In genomic region chr14:101226603-101227425, GRCh38 we compare ENCODE assay signal across 1 cellular context.
TF ChIP-seq lines count a peak whose summit lies in the region.

No MANE protein-coding gene starts in this region.

TF ChIP-seq in HepG2, 621 proteins besides CTCF, POLR2A, EP300 and RAD21 (continued from another document and continues in another):
- no peak for TF ChIP-seq PREB (CRISPR knock-in tag; IDR thresholded peaks at IDR 0.05)
- TF ChIP-seq FOXO1 (CRISPR knock-in tag; IDR thresholded peaks at IDR 0.05), result peak; percentile 87; the same call in 1 of the 2 replicates
- TF ChIP-seq, protein P1, sequence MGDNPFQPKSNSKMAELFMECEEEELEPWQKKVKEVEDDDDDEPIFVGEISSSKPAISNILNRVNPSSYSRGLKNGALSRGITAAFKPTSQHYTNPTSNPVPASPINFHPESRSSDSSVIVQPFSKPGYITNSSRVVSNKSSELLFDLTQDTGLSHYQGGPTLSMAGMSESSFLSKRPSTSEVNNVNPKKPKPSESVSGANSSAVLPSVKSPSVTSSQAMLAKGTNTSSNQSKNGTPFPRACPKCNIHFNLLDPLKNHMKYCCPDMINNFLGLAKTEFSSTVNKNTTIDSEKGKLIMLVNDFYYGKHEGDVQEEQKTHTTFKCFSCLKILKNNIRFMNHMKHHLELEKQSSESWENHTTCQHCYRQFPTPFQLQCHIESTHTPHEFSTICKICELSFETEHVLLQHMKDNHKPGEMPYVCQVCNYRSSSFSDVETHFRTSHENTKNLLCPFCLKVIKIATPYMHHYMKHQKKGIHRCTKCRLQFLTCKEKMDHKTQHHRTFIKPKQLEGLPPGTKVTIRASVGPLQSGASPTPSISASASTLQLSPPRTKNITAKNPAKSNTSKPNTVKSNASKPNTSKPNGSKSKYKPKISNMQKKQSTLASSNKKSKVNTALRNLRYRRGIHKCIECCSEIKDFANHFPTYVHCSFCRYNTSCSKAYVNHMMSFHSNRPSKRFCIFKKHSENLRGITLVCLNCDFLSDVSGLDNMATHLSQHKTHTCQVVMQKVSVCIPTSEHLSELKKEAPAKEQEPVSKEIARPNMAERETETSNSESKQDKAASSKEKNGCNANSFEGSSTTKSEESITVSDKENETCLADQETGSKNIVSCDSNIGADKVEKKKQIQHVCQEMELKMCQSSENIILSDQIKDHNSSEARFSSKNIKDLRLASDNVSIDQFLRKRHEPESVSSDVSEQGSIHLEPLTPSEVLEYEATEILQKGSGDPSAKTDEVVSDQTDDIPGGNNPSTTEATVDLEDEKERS (CRISPR knock-in tag; IDR thresholded peaks at IDR 0.05), result peak; percentile 84; the same call in 1 of the 2 replicates
- TF ChIP-seq, protein P2, sequence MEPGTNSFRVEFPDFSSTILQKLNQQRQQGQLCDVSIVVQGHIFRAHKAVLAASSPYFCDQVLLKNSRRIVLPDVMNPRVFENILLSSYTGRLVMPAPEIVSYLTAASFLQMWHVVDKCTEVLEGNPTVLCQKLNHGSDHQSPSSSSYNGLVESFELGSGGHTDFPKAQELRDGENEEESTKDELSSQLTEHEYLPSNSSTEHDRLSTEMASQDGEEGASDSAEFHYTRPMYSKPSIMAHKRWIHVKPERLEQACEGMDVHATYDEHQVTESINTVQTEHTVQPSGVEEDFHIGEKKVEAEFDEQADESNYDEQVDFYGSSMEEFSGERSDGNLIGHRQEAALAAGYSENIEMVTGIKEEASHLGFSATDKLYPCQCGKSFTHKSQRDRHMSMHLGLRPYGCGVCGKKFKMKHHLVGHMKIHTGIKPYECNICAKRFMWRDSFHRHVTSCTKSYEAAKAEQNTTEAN (CRISPR knock-in tag; conservative IDR thresholded peaks at IDR 0.05), result 0 out of 2 replicates have a peak, but pooled peaks have one; percentile 38
- TF ChIP-seq PHF20 (CRISPR knock-in tag; IDR thresholded peaks at IDR 0.05), result no peak
- TF ChIP-seq BCL6 (CRISPR knock-in tag; IDR thresholded peaks at IDR 0.05), result peak; percentile 100
- TF ChIP-seq SNAI1 (CRISPR knock-in tag; IDR thresholded peaks at IDR 0.05; ENCODE audit: borderline replicate concordance), result no peak
- TF ChIP-seq ZMYM2 (CRISPR knock-in tag; IDR thresholded peaks at IDR 0.05), result peak; percentile 51; the same call in 1 of the 2 replicates
- no peak; the same call in 1 of the 2 replicates for TF ChIP-seq ZNF691 (CRISPR knock-in tag; IDR thresholded peaks at IDR 0.05; ENCODE audit: borderline replicate concordance, low read depth)
- no peak for TF ChIP-seq ZNF879 (CRISPR knock-in tag; IDR thresholded peaks at IDR 0.05)
- TF ChIP-seq DNMT1 (CRISPR knock-in tag; IDR thresholded peaks at IDR 0.05), result no peak
- TF ChIP-seq, protein P3, sequence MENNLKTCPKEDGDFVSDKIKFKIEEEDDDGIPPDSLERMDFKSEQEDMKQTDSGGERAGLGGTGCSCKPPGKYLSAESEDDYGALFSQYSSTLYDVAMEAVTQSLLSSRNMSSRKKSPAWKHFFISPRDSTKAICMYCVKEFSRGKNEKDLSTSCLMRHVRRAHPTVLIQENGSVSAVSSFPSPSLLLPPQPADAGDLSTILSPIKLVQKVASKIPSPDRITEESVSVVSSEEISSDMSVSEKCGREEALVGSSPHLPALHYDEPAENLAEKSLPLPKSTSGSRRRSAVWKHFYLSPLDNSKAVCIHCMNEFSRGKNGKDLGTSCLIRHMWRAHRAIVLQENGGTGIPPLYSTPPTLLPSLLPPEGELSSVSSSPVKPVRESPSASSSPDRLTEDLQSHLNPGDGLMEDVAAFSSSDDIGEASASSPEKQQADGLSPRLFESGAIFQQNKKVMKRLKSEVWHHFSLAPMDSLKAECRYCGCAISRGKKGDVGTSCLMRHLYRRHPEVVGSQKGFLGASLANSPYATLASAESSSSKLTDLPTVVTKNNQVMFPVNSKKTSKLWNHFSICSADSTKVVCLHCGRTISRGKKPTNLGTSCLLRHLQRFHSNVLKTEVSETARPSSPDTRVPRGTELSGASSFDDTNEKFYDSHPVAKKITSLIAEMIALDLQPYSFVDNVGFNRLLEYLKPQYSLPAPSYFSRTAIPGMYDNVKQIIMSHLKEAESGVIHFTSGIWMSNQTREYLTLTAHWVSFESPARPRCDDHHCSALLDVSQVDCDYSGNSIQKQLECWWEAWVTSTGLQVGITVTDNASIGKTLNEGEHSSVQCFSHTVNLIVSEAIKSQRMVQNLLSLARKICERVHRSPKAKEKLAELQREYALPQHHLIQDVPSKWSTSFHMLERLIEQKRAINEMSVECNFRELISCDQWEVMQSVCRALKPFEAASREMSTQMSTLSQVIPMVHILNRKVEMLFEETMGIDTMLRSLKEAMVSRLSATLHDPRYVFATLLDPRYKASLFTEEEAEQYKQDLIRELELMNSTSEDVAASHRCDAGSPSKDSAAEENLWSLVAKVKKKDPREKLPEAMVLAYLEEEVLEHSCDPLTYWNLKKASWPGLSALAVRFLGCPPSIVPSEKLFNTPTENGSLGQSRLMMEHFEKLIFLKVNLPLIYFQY (CRISPR knock-in tag; IDR thresholded peaks at IDR 0.05; ENCODE audit: borderline replicate concordance), result peak; percentile 74; the same call in 1 of the 2 replicates
- TF ChIP-seq ZNF710 (CRISPR knock-in tag; IDR thresholded peaks at IDR 0.05; ENCODE audit: borderline replicate concordance), result peak; percentile 86; the same call in 1 of the 2 replicates
- TF ChIP-seq ZNF567 (CRISPR knock-in tag; IDR thresholded peaks at IDR 0.05; ENCODE audit: borderline replicate concordance), result no peak
- no peak for TF ChIP-seq ZNF768 (CRISPR knock-in tag; IDR thresholded peaks at IDR 0.05)
- 0 out of 2 replicates have a peak, but pooled peaks have one; percentile 21 for TF ChIP-seq ZNF629 (CRISPR knock-in tag; conservative IDR thresholded peaks at IDR 0.05)
- TF ChIP-seq, protein P4, sequence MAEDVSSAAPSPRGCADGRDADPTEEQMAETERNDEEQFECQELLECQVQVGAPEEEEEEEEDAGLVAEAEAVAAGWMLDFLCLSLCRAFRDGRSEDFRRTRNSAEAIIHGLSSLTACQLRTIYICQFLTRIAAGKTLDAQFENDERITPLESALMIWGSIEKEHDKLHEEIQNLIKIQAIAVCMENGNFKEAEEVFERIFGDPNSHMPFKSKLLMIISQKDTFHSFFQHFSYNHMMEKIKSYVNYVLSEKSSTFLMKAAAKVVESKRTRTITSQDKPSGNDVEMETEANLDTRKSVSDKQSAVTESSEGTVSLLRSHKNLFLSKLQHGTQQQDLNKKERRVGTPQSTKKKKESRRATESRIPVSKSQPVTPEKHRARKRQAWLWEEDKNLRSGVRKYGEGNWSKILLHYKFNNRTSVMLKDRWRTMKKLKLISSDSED (CRISPR knock-in tag; IDR thresholded peaks at IDR 0.05), result no peak
- no peak for TF ChIP-seq ZKSCAN1 (IDR thresholded peaks at IDR 0.05; ENCODE audit: low read length)
- TF ChIP-seq FOXP1 (IDR thresholded peaks at IDR 0.05), result no peak
- TF ChIP-seq FOXP1 (CRISPR knock-in tag; IDR thresholded peaks at IDR 0.05), result peak; percentile 71; the same call in 1 of the 2 replicates
- no peak for TF ChIP-seq ZNF773 (CRISPR knock-in tag; IDR thresholded peaks at IDR 0.05; ENCODE audit: borderline replicate concordance)
- TF ChIP-seq ZUFSP (CRISPR knock-in tag; IDR thresholded peaks at IDR 0.05; ENCODE audit: borderline replicate concordance), result no peak
- TF ChIP-seq SIX1 (CRISPR knock-in tag; IDR thresholded peaks at IDR 0.05; ENCODE audit: borderline replicate concordance), result no peak
- TF ChIP-seq ZNF772 (CRISPR knock-in tag; IDR thresholded peaks at IDR 0.05), result 0 out of 2 replicates have a peak, but pooled peaks have one; percentile 58
- TF ChIP-seq, protein P5, sequence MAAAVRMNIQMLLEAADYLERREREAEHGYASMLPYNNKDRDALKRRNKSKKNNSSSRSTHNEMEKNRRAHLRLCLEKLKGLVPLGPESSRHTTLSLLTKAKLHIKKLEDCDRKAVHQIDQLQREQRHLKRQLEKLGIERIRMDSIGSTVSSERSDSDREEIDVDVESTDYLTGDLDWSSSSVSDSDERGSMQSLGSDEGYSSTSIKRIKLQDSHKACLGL (CRISPR knock-in tag; IDR thresholded peaks at IDR 0.05), result peak; percentile 60; the same call in 1 of the 2 replicates
- no peak for TF ChIP-seq MYNN (CRISPR knock-in tag; IDR thresholded peaks at IDR 0.05; ENCODE audit: low read depth)
- TF ChIP-seq, protein P6, sequence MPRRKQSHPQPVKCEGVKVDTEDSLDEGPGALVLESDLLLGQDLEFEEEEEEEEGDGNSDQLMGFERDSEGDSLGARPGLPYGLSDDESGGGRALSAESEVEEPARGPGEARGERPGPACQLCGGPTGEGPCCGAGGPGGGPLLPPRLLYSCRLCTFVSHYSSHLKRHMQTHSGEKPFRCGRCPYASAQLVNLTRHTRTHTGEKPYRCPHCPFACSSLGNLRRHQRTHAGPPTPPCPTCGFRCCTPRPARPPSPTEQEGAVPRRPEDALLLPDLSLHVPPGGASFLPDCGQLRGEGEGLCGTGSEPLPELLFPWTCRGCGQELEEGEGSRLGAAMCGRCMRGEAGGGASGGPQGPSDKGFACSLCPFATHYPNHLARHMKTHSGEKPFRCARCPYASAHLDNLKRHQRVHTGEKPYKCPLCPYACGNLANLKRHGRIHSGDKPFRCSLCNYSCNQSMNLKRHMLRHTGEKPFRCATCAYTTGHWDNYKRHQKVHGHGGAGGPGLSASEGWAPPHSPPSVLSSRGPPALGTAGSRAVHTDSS (CRISPR knock-in tag; conservative IDR thresholded peaks at IDR 0.05), result no peak
- TF ChIP-seq CEBPZ (IDR thresholded peaks at IDR 0.05; ENCODE audit: low read length), result no peak
- TF ChIP-seq ZNF615 (CRISPR knock-in tag; IDR thresholded peaks at IDR 0.05; ENCODE audit: borderline replicate concordance), result no peak
- TF ChIP-seq FOXA1 (IDR thresholded peaks at IDR 0.05), result no peak
- TF ChIP-seq FOXA1 (CRISPR knock-in tag; IDR thresholded peaks at IDR 0.05), result peak; percentile 93
- no peak for TF ChIP-seq CBX2 (IDR thresholded peaks at IDR 0.05; ENCODE audit: low read depth, low read length)
- TF ChIP-seq CBX2 (CRISPR knock-in tag; IDR thresholded peaks at IDR 0.05; ENCODE audit: low read depth), result peak; percentile 50; the same call in 1 of the 2 replicates
- TF ChIP-seq, protein P7, sequence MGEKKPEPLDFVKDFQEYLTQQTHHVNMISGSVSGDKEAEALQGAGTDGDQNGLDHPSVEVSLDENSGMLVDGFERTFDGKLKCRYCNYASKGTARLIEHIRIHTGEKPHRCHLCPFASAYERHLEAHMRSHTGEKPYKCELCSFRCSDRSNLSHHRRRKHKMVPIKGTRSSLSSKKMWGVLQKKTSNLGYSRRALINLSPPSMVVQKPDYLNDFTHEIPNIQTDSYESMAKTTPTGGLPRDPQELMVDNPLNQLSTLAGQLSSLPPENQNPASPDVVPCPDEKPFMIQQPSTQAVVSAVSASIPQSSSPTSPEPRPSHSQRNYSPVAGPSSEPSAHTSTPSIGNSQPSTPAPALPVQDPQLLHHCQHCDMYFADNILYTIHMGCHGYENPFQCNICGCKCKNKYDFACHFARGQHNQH (CRISPR knock-in tag; IDR thresholded peaks at IDR 0.05), result peak; percentile 90
